ENCODE assay signal across 20 cellular contexts in the genomic region with DNA sequence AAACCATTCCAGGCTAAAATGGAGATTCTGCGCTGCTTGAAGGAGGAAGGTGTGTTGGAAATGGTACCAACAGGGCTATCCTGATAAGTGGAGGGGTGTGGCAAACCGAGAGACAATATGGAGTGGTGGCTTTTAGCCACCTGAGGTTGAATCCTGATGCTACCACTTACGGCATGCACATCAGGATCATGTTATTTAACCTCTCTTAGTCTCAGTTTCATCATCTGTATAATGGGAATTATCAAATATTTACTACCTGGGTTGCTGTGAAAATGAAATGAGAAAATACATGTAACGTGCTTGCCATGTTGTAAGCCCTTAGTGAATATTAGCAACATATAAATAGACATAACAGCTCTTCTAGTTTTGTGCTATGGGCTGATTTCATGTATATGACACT.
"Had no signal": no experiment of that assay in that cellular context is flagged by ENCODE, and none has a peak within 500 bp of the region (broad histone marks: within the 10 kb centered on the region; RNA-seq: fewer than 3 reads in every experiment).

No MANE protein-coding gene starts in this region.

- H3K36me3 ChIP-seq: gastrocnemius medialis, lower lobe of right lung, prostate gland, right atrium auricular region, sigmoid colon, spleen, tibial artery had no signal

- H3K27me3 ChIP-seq: gastrocnemius medialis, right atrium auricular region, sigmoid colon, spleen, testis had no signal

- H3K9me3 ChIP-seq: gastrocnemius medialis, lower lobe of right lung, prostate gland, right atrium auricular region, sigmoid colon, spleen, testis, tibial artery had no signal

- DNase-seq: effector CD4-positive, alpha-beta T cell; foreskin fibroblast; gastrocnemius medialis; head of caudate nucleus; left ventricle myocardium superior; lower lobe of right lung; naive thymus-derived CD8-positive, alpha-beta T cell; nephron progenitor cell; nucleus accumbens; sigmoid colon; spleen; stimulated activated CD4-positive, alpha-beta T cell treated with anti-CD3 and anti-CD28 coated beads, Interleukin-4, amount 100 ng/mL, for 4 hours; stimulated activated naive CD8-positive, alpha-beta T cell treated with anti-CD3 and anti-CD28 coated beads, Interleukin-15, Interleukin-2, amounts not matched to agents 100 U/mL and 50 U/mL, for 24 hours; substantia nigra; testis; tibial artery had no signal

- H3K27ac ChIP-seq: gastrocnemius medialis, lower lobe of right lung, prostate gland, right atrium auricular region, sigmoid colon, spleen, testis, tibial artery had no signal

- H3K36me3 Mint-ChIP-seq: naive thymus-derived CD8-positive, alpha-beta T cell; stimulated activated memory B cell treated with anti-CD40 and anti-IgM and Interleukin-4, amounts not matched to agents 10 μg/mL and 1 μg/mL and 100 μg/mL, for 72 hours; type B pancreatic cell had no signal

- H3K4me3 Mint-ChIP-seq: naive thymus-derived CD8-positive, alpha-beta T cell; nephron progenitor cell; stimulated activated memory B cell treated with anti-CD40 and anti-IgM and Interleukin-4, amounts not matched to agents 10 μg/mL and 1 μg/mL and 100 μg/mL, for 72 hours; type B pancreatic cell had no signal

- ATAC-seq: gastrocnemius medialis; left ventricle myocardium superior; lower lobe of right lung; naive thymus-derived CD8-positive, alpha-beta T cell; stimulated activated memory B cell treated with anti-CD40 and anti-IgM and Interleukin-4, amounts not matched to agents 10 μg/mL and 1 μg/mL and 100 μg/mL, for 72 hours; stimulated activated naive CD8-positive, alpha-beta T cell treated with anti-CD3 and anti-CD28 coated beads, Interleukin-15, Interleukin-2, amounts not matched to agents 100 U/mL and 50 U/mL, for 24 hours had no signal

- H3K4me1 Mint-ChIP-seq: stimulated activated memory B cell treated with anti-CD40 and anti-IgM and Interleukin-4, amounts not matched to agents 10 μg/mL and 1 μg/mL and 100 μg/mL, for 72 hours had no signal

- H3K9me3 Mint-ChIP-seq: naive thymus-derived CD8-positive, alpha-beta T cell; nephron progenitor cell; stimulated activated memory B cell treated with anti-CD40 and anti-IgM and Interleukin-4, amounts not matched to agents 10 μg/mL and 1 μg/mL and 100 μg/mL, for 72 hours; type B pancreatic cell had no signal

- H3K27ac Mint-ChIP-seq: naive thymus-derived CD8-positive, alpha-beta T cell; nephron progenitor cell; stimulated activated memory B cell treated with anti-CD40 and anti-IgM and Interleukin-4, amounts not matched to agents 10 μg/mL and 1 μg/mL and 100 μg/mL, for 72 hours had no signal

- H3K4me3 ChIP-seq: gastrocnemius medialis, lower lobe of right lung, prostate gland, right atrium auricular region, sigmoid colon, spleen, testis, tibial artery had no signal

- H3K4me1 ChIP-seq: gastrocnemius medialis, prostate gland, right atrium auricular region had no signal
